In the genomic region with DNA sequence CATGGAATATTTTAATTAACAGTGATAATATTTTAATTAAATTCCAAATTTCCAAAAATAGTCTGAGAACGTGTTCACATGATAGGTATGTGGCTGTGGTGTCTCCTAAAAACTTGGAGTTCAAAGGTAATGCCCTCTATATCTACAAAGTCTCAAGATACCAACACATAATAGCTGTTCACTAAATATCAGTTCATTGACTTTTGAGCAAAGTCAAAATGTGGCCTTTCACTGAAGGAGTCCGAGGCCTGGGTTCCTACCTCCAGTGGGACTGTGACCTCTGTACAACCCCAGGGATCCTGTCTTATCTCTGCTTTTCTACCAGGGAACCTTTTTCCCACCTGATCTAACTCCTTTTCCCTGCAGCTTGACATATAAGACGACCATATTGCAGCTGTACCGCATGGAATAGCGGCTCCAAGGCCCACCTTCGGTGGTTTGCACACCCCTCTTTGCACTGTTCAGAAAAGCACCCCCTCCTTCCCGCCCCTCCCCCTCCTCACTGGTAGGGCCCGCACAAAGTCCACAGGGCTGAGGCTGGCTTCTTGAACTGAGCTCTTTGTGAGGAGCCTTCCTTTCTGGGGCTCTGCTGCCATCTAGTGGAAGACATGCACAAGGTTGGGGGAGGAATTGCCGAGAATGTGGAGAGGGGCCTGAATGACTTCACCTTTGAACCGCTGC, we compare ENCODE assay signal across 8 cellular contexts. TPM values are rescaled to one million over a fixed set of nuclear protein-coding genes. Genes with fewer than 3 reads are reported as not detected.
DNase-seq lines count a peak whose midpoint lies in the region; ATAC-seq, FAIRE-seq and TF ChIP-seq lines count a peak whose summit lies in the region.

No MANE protein-coding gene starts in this region.

- peaks cover 57% of the 10 kb centered on the region for H4K20me1 ChIP-seq in MM.1S (ENCODE audit: insufficient read depth, low read length)

- POLR2A ChIA-PET in AG04450 (lab: Yijun Ruan, JAX), result interaction anchor here (0.6 to 1.1 kb wide), 4 partner anchors 238 to 460 kb away, joined by 3 to 4 read pairs (median 4); no protein-coding TSS in a partner anchor

- H3K9me3 Mint-ChIP-seq in activated naive CD4-positive, alpha-beta T cell treated with anti-CD3 and anti-CD28 coated beads, Interleukin-2, amount 50 U/mL, for 72 hours, result no peaks in the 10 kb centered on the region

- TF ChIP-seq POLR2A in transverse colon (IDR thresholded peaks at IDR 0.05), result no peak

- ATAC-seq in GM18909 (IDR thresholded peaks at IDR 0.05; ENCODE audit: poor library complexity, unreplicated experiment) (peak; percentile 38), pancreas (peak; percentile 58 to 70 (median 66))
- peak; percentile 41 to 47 for ATAC-seq in activated naive CD4-positive, alpha-beta T cell treated with anti-CD3 and anti-CD28 coated beads, Interleukin-2, amount 50 U/mL, for 72 hours

- H3K9ac ChIP-seq in MM.1S (ENCODE audit: low read length), result peak overlapping the region; percentile 100

- intact Hi-C loops in pancreas (cut with DNase I) (loop anchor here in 1 of 3 donors (10.0 kb wide), 2 partner anchors 282 to 392 kb away; no protein-coding TSS in a partner anchor), transverse colon (cut with DNase I; ENCODE audit: low total_unique reads) (loop anchor here (5.0 to 10.0 kb wide), 2 partner anchors 244 to 282 kb away; no protein-coding TSS in a partner anchor)

- peak overlapping the region; percentile 95 to 98 for H3K27ac Mint-ChIP-seq in activated naive CD4-positive, alpha-beta T cell treated with anti-CD3 and anti-CD28 coated beads, Interleukin-2, amount 50 U/mL, for 72 hours

- DNase-seq in AG04450 (ENCODE audit: low read depth, low spot score) (peak; percentile 69), MM.1S (peak; percentile 90), SKM-1 (lab: John Stamatoyannopoulos, UW; ENCODE audit: unreplicated experiment) (peak; percentile 24), glomerular visceral epithelial cell (ENCODE audit: extremely low spot score) (peak; percentile 85), pancreas (peak; percentile 78 to 92 (median 85)), transverse colon (peak; percentile 90)
- DNase-seq in activated naive CD4-positive, alpha-beta T cell treated with anti-CD3 and anti-CD28 coated beads, Interleukin-2, amount 50 U/mL, for 72 hours (ENCODE audit: low spot score in 2 of 2), result peak; percentile 84 to 85

- peaks cover 89% of the 10 kb centered on the region for H3K79me2 ChIP-seq in MM.1S (ENCODE audit: low read length)

- peaks cover 48% of the 10 kb centered on the region for H3K36me3 ChIP-seq in MM.1S (replicated peaks; ENCODE audit: insufficient read depth, low read length)
- peaks cover 0 to 7% (median 0%) of the 10 kb centered on the region in 3 donors for H3K36me3 ChIP-seq in pancreas
- H3K36me3 ChIP-seq in transverse colon, result no peaks in the 10 kb centered on the region

- H3K27me3 ChIP-seq in AG04450 (ENCODE audit: control insufficient read depth, insufficient read depth, low read length) (peaks cover 65% of the 10 kb centered on the region), MM.1S (replicated peaks; ENCODE audit: insufficient read depth, low read length) (no peaks in the 10 kb centered on the region), pancreas (no peaks in the 10 kb centered on the region), transverse colon (no peaks in the 10 kb centered on the region)

- no peaks in the 10 kb centered on the region for H3K9me2 ChIP-seq in MM.1S (replicated peaks; ENCODE audit: insufficient read depth, low read length)

- peaks cover 75% of the 10 kb centered on the region for H3F3A ChIP-seq in MM.1S (ENCODE audit: insufficient read depth, low read length)

- peaks cover 67 to 69% of the 10 kb centered on the region in 2 donors for H3K36me3 Mint-ChIP-seq in activated naive CD4-positive, alpha-beta T cell treated with anti-CD3 and anti-CD28 coated beads, Interleukin-2, amount 50 U/mL, for 72 hours

- in situ Hi-C loops in transverse colon (cut with MboI; ENCODE audit: low pct_ligation_motif_present in 1 of 4, low pct_unique_long_range_greater_than_20kb in 1 of 4, low sequenced_read_pairs in 3 of 4), result loop anchor here (5.0 to 25.0 kb wide), 8 partner anchors 162 to 402 kb away; a partner anchor contains a TSS

- FAIRE-seq in pancreas (lab: Jason Lieb, UNC), result peak; percentile 53

- H3K4me1 ChIP-seq in MM.1S (ENCODE audit: low read length), result peaks cover 44% of the 10 kb centered on the region
- peaks cover 14 to 25% (median 16%) of the 10 kb centered on the region in 3 donors for H3K4me1 ChIP-seq in pancreas
- H3K4me1 ChIP-seq in transverse colon, result peaks cover 38 to 77% (median 74%) of the 10 kb centered on the region in 4 donors

- peak; percentile 97 for TF ChIP-seq CTCF in AG04450 (IDR thresholded peaks at IDR 0.05; ENCODE audit: low read depth, low read length)
- peak; percentile 85 for TF ChIP-seq CTCF in MM.1S (IDR thresholded peaks at IDR 0.05; ENCODE audit: low read length)
- TF ChIP-seq CTCF in pancreas (IDR thresholded peaks at IDR 0.05), result peak; percentile 82 to 88 (median 85)
- peak; percentile 89 to 98 (median 93) for TF ChIP-seq CTCF in transverse colon (IDR thresholded peaks at IDR 0.05)

- WGBS in pancreas, 2 donors, result 3 to 4% methylated on average over 10 of the region's 10 CpGs
- 0 to 2% methylated on average over 2 to 10 of the region's 10 CpGs for WGBS in transverse colon (ENCODE audit: low coverage in 1 of 2), 2 donors

- H2AFZ ChIP-seq in MM.1S (ENCODE audit: low read length), result no peak overlapping the region

- H3K4me3 ChIP-seq in AG04450 (ENCODE audit: low read depth, low read length) (no peak overlapping the region), MM.1S (ENCODE audit: low read length) (peak overlapping the region; percentile 91), pancreas (peak overlapping the region in 2 of 4 donors; percentile 66 to 81), transverse colon (peak overlapping the region in 2 of 4 donors; percentile 71 to 83)

- H3K9me3 ChIP-seq in AG04450 (ENCODE audit: control insufficient read depth, insufficient read depth, low read length) (peaks cover 7% of the 10 kb centered on the region; the same call in 1 of the 2 replicates), MM.1S (replicated peaks; ENCODE audit: insufficient read depth, low read length) (no peaks in the 10 kb centered on the region), pancreas (no peaks in the 10 kb centered on the region), transverse colon (no peaks in the 10 kb centered on the region)

- TF ChIP-seq EP300 in transverse colon (IDR thresholded peaks at IDR 0.05; ENCODE audit: low read depth), result no peak

- CTCF ChIA-PET in AG04450 (lab: Charles Lee), result interaction anchor here (0.6 to 5.6 kb wide), 85 partner anchors 9 to 1043 kb away, joined by 3 to 165 read pairs (median 5); a partner anchor contains a TSS

- H3K4me2 ChIP-seq in MM.1S (ENCODE audit: low read depth, low read length), result peak overlapping the region; percentile 70

- H3K27ac ChIP-seq in AG04450 (ENCODE audit: low read depth, low read length) (no peak overlapping the region), MM.1S (ENCODE audit: low read length) (peak overlapping the region; percentile 98), pancreas (no peak overlapping the region), transverse colon (peak overlapping the region; percentile 92 to 97 (median 95))

RNA-seq across cellular contexts. Expression of a gene that starts 3.1 kb away (rescaled TPM):
- 3.6 and 4.2 TPM in 2 replicates for polyA plus RNA-seq in AG04450 (2011; rRNA removed)
- polyA minus RNA-seq in AG04450 (2011; rRNA and poly(A)+ RNA removed), result 11.6 and 14.9 TPM in 2 replicates
- total RNA-seq in activated naive CD4-positive, alpha-beta T cell treated with anti-CD3 and anti-CD28 coated beads, Interleukin-2, amount 50 U/mL, for 72 hours, result 100 to 1,000 TPM; 266 to 571 TPM
- total RNA-seq in pancreas, result 10 to 100 TPM; 51.5 to 75.6 (median 63.5) TPM
- 1 to 10 TPM; 6.3 to 9.1 TPM for polyA plus RNA-seq in pancreas
- 100 to 1,000 TPM in 1 of 4 donors, 10 to 100 TPM in 3; 32.9 to 132 (median 58.8) TPM for total RNA-seq in transverse colon

RNA-seq across cellular contexts. Expression of a gene that starts 44.3 kb away (rescaled TPM):
- polyA plus RNA-seq in AG04450 (2011; rRNA removed) (24.5 and 28.8 TPM in 2 replicates), pancreas (1 to 10 TPM; 1.4 to 2.3 TPM)
- 8.7 and 14.2 TPM in 2 replicates for polyA minus RNA-seq in AG04450 (2011; rRNA and poly(A)+ RNA removed)
- total RNA-seq in activated naive CD4-positive, alpha-beta T cell treated with anti-CD3 and anti-CD28 coated beads, Interleukin-2, amount 50 U/mL, for 72 hours, result 10 to 100 TPM in 1 of 2 donors, 1 to 10 TPM in 1; 3.8 to 17.0 TPM
- total RNA-seq in pancreas (1 to 10 TPM in 5 of 6 donors, under 1 TPM in 1; 0.51 to 5.5 (median 1.8) TPM), transverse colon (10 to 100 TPM in 1 of 4 donors, 1 to 10 TPM in 3; 2.6 to 26.6 (median 4.4) TPM)

Comparison
In these comparisons a context has a peak if more than half of its experiments do, and no peak if none do; other contexts are left out.
1. DNase-seq: peak in every context shown above with its lines; median percentile 90 in MM.1S; 90 in transverse colon; 85 in glomerular visceral epithelial cell; 85 in pancreas; 84 in activated naive CD4-positive, alpha-beta T cell treated with anti-CD3 and anti-CD28 coated beads, Interleukin-2, amount 50 U/mL, for 72 hours; 69 in AG04450; 24 in SKM-1.
2. H3K27ac ChIP-seq: peak in MM.1S (single experiment) and transverse colon (4 of 4); none in AG04450 (single experiment) and pancreas (0 of 4).
3. Peak in every context shown above with its lines, with median percentiles within 50 percentile points of each other: CTCF ChIP-seq and ATAC-seq.